In genomic region chr6:42563697-42564495, GRCh38 we compare ENCODE assay signal across 8 cellular contexts. TPM values are rescaled to one million over a fixed set of nuclear protein-coding genes. Genes with fewer than 3 reads are reported as not detected.
DNase-seq lines count a peak whose midpoint lies in the region; ATAC-seq and TF ChIP-seq lines count a peak whose summit lies in the region.

Gene UBR2, plus strand, starts transcription at chr6:42564029. Its CDS starts 291 bp downstream, at chr6:42564320.

- peak; percentile 69 to 96 (median 88) for TF ChIP-seq POLR2A in upper lobe of left lung (IDR thresholded peaks at IDR 0.05)

- H3K27me3 ChIP-seq in heart right ventricle = no peaks in the 10 kb centered on the region
- no peaks in the 10 kb centered on the region for H3K27me3 ChIP-seq in upper lobe of left lung

- in situ Hi-C loops in GM13976 (cut with MboI; ENCODE audit: low sequenced_read_pairs, unreplicated experiment) = no loop called here

- peaks cover 0 to 14% (median 0%) of the 10 kb centered on the region in 9 donors for H3K36me3 ChIP-seq in heart right ventricle
- H3K36me3 ChIP-seq in upper lobe of left lung = peaks cover 0 to 3% (median 0%) of the 10 kb centered on the region in 4 donors

- 0% methylated on average over 49 to 50 of the region's 50 CpGs for WGBS in heart right ventricle, 2 donors
- WGBS in upper lobe of left lung, 2 donors = 1% methylated on average over 13 to 49 of the region's 50 CpGs

- H3K9me3 ChIP-seq in heart right ventricle (no peaks in the 10 kb centered on the region), upper lobe of left lung (no peaks in the 10 kb centered on the region)

- TF ChIP-seq CTCF in GM13976 (IDR thresholded peaks at IDR 0.05; ENCODE audit: borderline replicate concordance, control extremely low read depth, extremely low read depth, insufficient read depth, missing control alignments) (peak; percentile 21), heart right ventricle (IDR thresholded peaks at IDR 0.05) (peak in 7 of 9 donors; percentile 10 to 65 (median 47)), upper lobe of left lung (IDR thresholded peaks at IDR 0.05) (peak in 5 of 6 experiments; percentile 20 to 61 (median 31))

- TF ChIP-seq EP300 in upper lobe of left lung (IDR thresholded peaks at IDR 0.05) = peak in 1 of 4 donors; percentile 2

- peak; percentile 90 for ATAC-seq in HG02870 (IDR thresholded peaks at IDR 0.05; ENCODE audit: unreplicated experiment)
- ATAC-seq in heart right ventricle = peak; percentile 97 to 99 (median 98)
- peak; percentile 98 to 99 for ATAC-seq in upper lobe of left lung (ENCODE audit: low FRiP score in 2 of 2)

- H3K4me1 ChIP-seq in heart right ventricle (peaks cover 0 to 38% (median 21%) of the 10 kb centered on the region in 9 donors), upper lobe of left lung (peaks cover 13 to 35% (median 18%) of the 10 kb centered on the region in 4 donors)

- H3K4me3 ChIP-seq in heart right ventricle (peak within 1 kb of the TSS; percentile 67 to 91 (median 84)), upper lobe of left lung (peak within 1 kb of the TSS; percentile 70 to 96 (median 82))

- peak; percentile 91 for DNase-seq in GM13976 (ENCODE audit: low spot score)
- DNase-seq in NCI-H146 treated with DMSO at 0.1 percent for 48 hours (lab: John Stamatoyannopoulos, UW; ENCODE audit: unreplicated experiment) = peak; percentile 99
- peak; percentile 99 for DNase-seq in amniotic epithelial cell (ENCODE audit: low read depth)
- DNase-seq in heart right ventricle = peak; percentile 90 to 99
- DNase-seq in posterior cingulate gyrus = peak; percentile 91 to 99 (median 96)
- peak; percentile 90 to 100 for DNase-seq in upper lobe of left lung

- peak within 1 kb of the TSS; percentile 86 to 98 (median 96) for H3K27ac ChIP-seq in heart right ventricle
- peak within 1 kb of the TSS; percentile 97 to 99 (median 98) for H3K27ac ChIP-seq in upper lobe of left lung

- intact Hi-C loops in T-helper 1 cell treated with Interleukin-12 subunit alpha and Interleukin-12 subunit beta and Interleukin-4 antibody, amounts not matched to agents 30 ng/mL and 1 ng/mL, for 36 hours (cut with micrococcal nuclease) = loop anchor here (1.0 to 10.0 kb wide), 20 partner anchors 8 to 1823 kb away; partner anchors contain the start of genes CDC5L, CNPY3, GTPBP2 and KLC4
- intact Hi-C loops in heart right ventricle (cut with DNase I) = loop anchor here in 1 of 10 donors (10.0 kb wide), 1 partner anchor 479 kb away; no protein-coding TSS in a partner anchor
- intact Hi-C loops in posterior cingulate gyrus (cut with DNase I) = loop anchor here (1.0 to 10.0 kb wide), 2 partner anchors 16 to 491 kb away; partner anchors contain the start of genes CUL7, KLC4 and MRPL2

RNA-seq across cellular contexts. Expression of gene UBR2, which starts in this region (rescaled TPM):
- 32.0 and 33.9 TPM in 2 replicates for total RNA-seq in T-helper 1 cell treated with Interleukin-12 subunit alpha and Interleukin-12 subunit beta and Interleukin-4 antibody, amounts not matched to agents 30 ng/mL and 1 ng/mL, for 36 hours
- total RNA-seq in heart right ventricle (10 to 100 TPM; 27.7 to 36.5 (median 34.5) TPM), upper lobe of left lung (10 to 100 TPM; 20.3 to 44.3 (median 32.8) TPM)
- polyA plus RNA-seq in heart right ventricle = 10 to 100 TPM in 1 of 2 donors, 1 to 10 TPM in 1; 6.7 to 12.0 TPM

Comparison
In these comparisons a context has a peak if more than half of its experiments do, and no peak if none do; other contexts are left out.
1. Peak in every context shown above with its lines: DNase-seq, ATAC-seq, H3K4me3 ChIP-seq and H3K27ac ChIP-seq.